Comparison of ENCODE assay signal across 36 cellular contexts in the genomic region with DNA sequence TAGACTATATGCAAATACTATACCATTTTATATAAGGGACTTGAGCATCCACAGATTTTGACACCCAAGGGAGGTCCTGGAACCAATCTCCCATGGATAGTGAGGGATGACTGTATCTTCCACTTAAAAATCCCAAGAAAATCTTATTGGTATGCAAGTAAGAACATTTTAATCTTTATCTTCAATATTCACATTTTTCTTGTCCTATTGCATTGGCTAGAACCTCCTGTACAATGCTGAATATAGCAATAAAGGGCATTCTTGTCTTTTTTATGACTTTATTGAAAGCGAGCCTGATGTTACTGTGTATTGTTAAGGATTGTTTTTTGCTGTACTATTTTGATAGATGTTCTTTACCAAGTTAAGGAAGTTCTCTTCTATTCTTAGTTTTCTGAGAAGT. TPM values are rescaled to one million over a fixed set of nuclear protein-coding genes. Genes with fewer than 3 reads are reported as not detected.
"Had no signal": no experiment of that assay in that cellular context is flagged by ENCODE, and none has a peak within 500 bp of the region (broad histone marks: within the 10 kb centered on the region; RNA-seq: fewer than 3 reads in every experiment).

No MANE protein-coding gene starts in this region.

- H3K4me2 ChIP-seq: KMS-11 had no signal

- H3K27me3 ChIP-seq: MG63 had no signal

- H3K4me3 ChIP-seq: MG63 had no signal

- H3K36me3 ChIP-seq: MG63 had no signal

- DNase-seq: Karpas-422, Kasumi-1, MG63, MM.1S, MV-4-11, NCI-H1048, NCI-H1092, NCI-H1092 treated with DMSO at 0.1 percent for 48 hours, NCI-H1105, NCI-H1105 treated with DMSO at 0.1 percent for 48 hours, NCI-H1417, NCI-H1417 treated with DMSO at 0.1 percent for 48 hours, NCI-H1436, NCI-H1436 treated with DMSO at 0.1 percent for 48 hours, NCI-H146, NCI-H1694, NCI-H1694 treated with DMSO at 0.1 percent for 48 hours, NCI-H187, NCI-H187 treated with DMSO at 0.1 percent for 48 hours, NCI-H1930, NCI-H2029, NCI-H2029 treated with DMSO at 0.1 percent for 48 hours, NCI-H2081, NCI-H2081 treated with DMSO at 0.1 percent for 48 hours, NCI-H2107, NCI-H2171, NCI-H2171 treated with DMSO at 0.1 percent for 48 hours, NCI-H2227 treated with DMSO at 0.1 percent for 48 hours, NCI-H226, NCI-H345, NCI-H446, NCI-H446 treated with DMSO at 0.1 percent for 48 hours, NCI-H510A treated with DMSO at 0.1 percent for 48 hours, NCI-H524 had no signal

- H3K9ac ChIP-seq: KMS-11 had no signal

- H3K27ac ChIP-seq: KMS-11 had no signal

RNA-seq across cellular contexts. Expression of a gene that starts 36.9 kb away (rescaled TPM):
- total RNA-seq: NCI-H460 had no signal
